In the genomic region with DNA sequence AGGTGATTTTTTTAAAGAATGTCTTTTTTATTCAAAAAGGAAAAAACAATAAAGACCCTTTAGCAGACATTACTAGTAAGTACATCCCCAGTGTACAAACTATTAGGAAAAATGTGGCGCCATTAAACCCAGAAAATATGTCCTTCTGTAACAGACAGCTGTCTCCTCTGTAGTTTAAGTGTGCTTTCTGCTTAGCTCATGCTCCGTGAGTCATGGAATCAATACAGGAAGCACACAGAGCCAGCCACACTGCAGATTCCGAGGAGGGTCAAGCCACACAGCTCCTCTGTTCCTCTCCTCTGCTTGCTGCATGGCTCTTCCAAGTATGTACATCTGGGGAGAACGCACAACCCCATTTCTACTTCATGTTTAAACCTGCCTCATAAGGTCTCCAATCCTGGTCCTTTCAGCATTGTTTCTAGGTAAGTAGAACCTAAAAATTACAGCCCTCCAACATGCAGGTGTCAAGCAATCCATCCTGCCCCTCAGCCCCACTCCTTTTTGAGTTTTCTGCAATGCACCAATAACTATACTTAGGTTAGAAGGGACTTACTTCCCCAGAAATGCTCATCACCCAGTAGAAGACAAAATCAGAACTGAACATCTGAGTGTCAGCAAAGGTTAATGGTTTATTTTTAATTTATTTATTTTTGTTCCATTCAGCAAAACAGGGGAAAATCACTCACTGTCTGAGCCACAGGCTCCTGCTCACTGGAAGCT, we compare ENCODE assay signal across 8 cellular contexts. TPM values are rescaled to one million over a fixed set of nuclear protein-coding genes. Genes with fewer than 3 reads are reported as not detected.
DNase-seq lines count a peak whose midpoint lies in the region; ATAC-seq and TF ChIP-seq lines count a peak whose summit lies in the region.

No MANE protein-coding gene starts in this region.

- H3K27me3 Mint-ChIP-seq in nephron (ENCODE audit: low read depth): no peaks in the 10 kb centered on the region

- TF ChIP-seq POLR2A in esophagus muscularis mucosa (IDR thresholded peaks at IDR 0.05; ENCODE audit: low read depth): no peak

- H3K9me3 Mint-ChIP-seq in nephron: no peaks in the 10 kb centered on the region

- H3K36me3 Mint-ChIP-seq in nephron (ENCODE audit: low read depth): peaks cover 8% of the 10 kb centered on the region

- H3K4me1 ChIP-seq in esophagus muscularis mucosa: peaks cover 59 to 65% (median 63%) of the 10 kb centered on the region in 4 donors

- POLR2A ChIA-PET in GM10248 (lab: Yijun Ruan, JAX): no interaction called here

- no peak for ATAC-seq in HG03520 (IDR thresholded peaks at IDR 0.05; ENCODE audit: unreplicated experiment)

- intact Hi-C loops in esophagus muscularis mucosa (cut with DNase I): loop anchor here (5.0 kb wide), 1 partner anchor 34 kb away; no protein-coding TSS in a partner anchor

- peak overlapping the region; percentile 96 to 99 (median 97) for H3K27ac Mint-ChIP-seq in nephron

- peak overlapping the region; percentile 62 to 67 (median 66) for H3K27ac ChIP-seq in esophagus muscularis mucosa (replicated peaks in 1 of 4)

- 38% methylated on average over 4 of the region's 4 CpGs for WGBS in esophagus muscularis mucosa

- CTCF ChIA-PET in GM10248 (lab: Yijun Ruan, JAX): no interaction called here

- peak overlapping the region; percentile 52 to 80 (median 74) for H3K4me3 Mint-ChIP-seq in nephron

- DNase-seq in Daoy (ENCODE audit: low read depth): peak; percentile 86
- peak; percentile 43 for DNase-seq in NCI-H146 treated with DMSO at 0.1 percent for 48 hours (lab: John Stamatoyannopoulos, UW; ENCODE audit: unreplicated experiment)
- DNase-seq in T1000 (lab: John Stamatoyannopoulos, UW): peak; percentile 13
- DNase-seq in esophagus muscularis mucosa (ENCODE audit: extremely low spot score): peak; percentile 86
- no peak for DNase-seq in cerebellum (ENCODE audit: low spot score)
- no peak for DNase-seq in GM10248 (ENCODE audit: extremely low spot score)

- H3K27me3 ChIP-seq in esophagus muscularis mucosa: no peaks in the 10 kb centered on the region

- TF ChIP-seq EP300 in esophagus muscularis mucosa (IDR thresholded peaks at IDR 0.05): no peak

- TF ChIP-seq CTCF in esophagus muscularis mucosa (IDR thresholded peaks at IDR 0.05): no peak
- no peak for TF ChIP-seq CTCF in nephron (IDR thresholded peaks at IDR 0.05; ENCODE audit: unreplicated experiment in 3 of 3)
- no peak for TF ChIP-seq CTCF in GM10248 (IDR thresholded peaks at IDR 0.05; ENCODE audit: control extremely low read depth, extremely low read depth, low read depth, missing control alignments)

- H3K4me3 ChIP-seq in esophagus muscularis mucosa: peak overlapping the region; percentile 33 to 47 (median 46)

- peaks cover 80% of the 10 kb centered on the region for H3K4me1 Mint-ChIP-seq in nephron

- H3K36me3 ChIP-seq in esophagus muscularis mucosa: no peaks in the 10 kb centered on the region

- no peaks in the 10 kb centered on the region for H3K9me3 ChIP-seq in esophagus muscularis mucosa

RNA-seq across cellular contexts. Expression of a gene that starts 37.5 kb away (rescaled TPM):
- total RNA-seq in Daoy (2014; rRNA removed; shearing (Covaris generic)): 7.2 and 11.3 TPM in 2 replicates
- 10 to 100 TPM; 25.2 to 39.1 (median 32.3) TPM for total RNA-seq in esophagus muscularis mucosa
- 12.7 TPM for total RNA-seq in cerebellum

Comparison
In these comparisons a context has a peak if more than half of its experiments do, and no peak if none do; other contexts are left out.
1. DNase-seq: peak in Daoy (single experiment), NCI-H146 treated with DMSO at 0.1 percent for 48 hours (single experiment), T1000 (single experiment) and esophagus muscularis mucosa (single experiment); none in cerebellum (single experiment) and GM10248 (single experiment).